14 cellular contexts compared by ENCODE assay signal in genomic region chr21:41695513-41695912, GRCh38.
"Had no signal": no experiment of that assay in that cellular context is flagged by ENCODE, and none has a peak within 500 bp of the region (broad histone marks: within the 10 kb centered on the region; RNA-seq: fewer than 3 reads in every experiment).

No MANE protein-coding gene starts in this region.

- H3K36me3 ChIP-seq: gastrocnemius medialis, heart right ventricle, pancreas had no signal

- H3K4me3 ChIP-seq: dorsolateral prefrontal cortex, gastrocnemius medialis, heart right ventricle, mucosa of descending colon, pancreas had no signal

- H3K4me3 Mint-ChIP-seq: activated CD4-positive, alpha-beta T cell treated with anti-CD3 and anti-CD28 coated beads, Interleukin-2, amount 10 ng/mL, durations not matched to agents 7 days and 5 days; activated naive CD8-positive, alpha-beta T cell; activated T-cell treated with anti-CD3 and anti-CD28 coated beads, Interleukin-2, amount 50 U/mL, for 72 hours; endodermal cell; naive thymus-derived CD4-positive, alpha-beta T cell; stimulated activated effector memory CD8-positive, alpha-beta T cell treated with anti-CD3 and anti-CD28 coated beads, Interleukin-12 subunit alpha, Interleukin-12 subunit beta, amount 100 ng/mL, for 72 hours had no signal

- H3K9me3 ChIP-seq: gastrocnemius medialis, heart right ventricle, mucosa of descending colon, pancreas had no signal

- H3K36me3 Mint-ChIP-seq: activated naive CD8-positive, alpha-beta T cell; stimulated activated effector memory CD8-positive, alpha-beta T cell treated with anti-CD3 and anti-CD28 coated beads, Interleukin-12 subunit alpha, Interleukin-12 subunit beta, amount 100 ng/mL, for 72 hours had no signal

- H3K27ac ChIP-seq: dorsolateral prefrontal cortex, gastrocnemius medialis, heart right ventricle, pancreas had no signal

- H3K27me3 ChIP-seq: dorsolateral prefrontal cortex, pancreas had no signal

- H3K4me1 ChIP-seq: gastrocnemius medialis, pancreas had no signal

- H3K27ac Mint-ChIP-seq: activated CD4-positive, alpha-beta T cell treated with anti-CD3 and anti-CD28 coated beads, Interleukin-2, amount 10 ng/mL, durations not matched to agents 7 days and 5 days; activated naive CD8-positive, alpha-beta T cell; activated T-cell treated with anti-CD3 and anti-CD28 coated beads, Interleukin-2, amount 50 U/mL, for 72 hours; endodermal cell; naive thymus-derived CD4-positive, alpha-beta T cell; stimulated activated effector memory CD8-positive, alpha-beta T cell treated with anti-CD3 and anti-CD28 coated beads, Interleukin-12 subunit alpha, Interleukin-12 subunit beta, amount 100 ng/mL, for 72 hours had no signal

- H3K9me3 Mint-ChIP-seq: activated CD4-positive, alpha-beta T cell treated with anti-CD3 and anti-CD28 coated beads, Interleukin-2, amount 10 ng/mL, durations not matched to agents 7 days and 5 days; endodermal cell; stimulated activated effector memory CD8-positive, alpha-beta T cell treated with anti-CD3 and anti-CD28 coated beads, Interleukin-12 subunit alpha, Interleukin-12 subunit beta, amount 100 ng/mL, for 72 hours had no signal

- DNase-seq: activated CD4-positive, alpha-beta T cell treated with anti-CD3 and anti-CD28 coated beads, Interleukin-2, amount 10 ng/mL, durations not matched to agents 7 days and 5 days; activated CD8-positive, alpha-beta memory T cell treated with anti-CD3 and anti-CD28 coated beads, Interleukin-2, amount 50 U/mL, for 48 hours; activated gamma-delta T cell treated with Interleukin-2 at 50 U/mL for 16 hours; activated T-cell treated with anti-CD3 and anti-CD28 coated beads, Interleukin-2, amount 50 U/mL, for 72 hours; amniotic stem cell; dorsolateral prefrontal cortex; endodermal cell; gastrocnemius medialis; heart right ventricle; mucosa of descending colon; naive thymus-derived CD4-positive, alpha-beta T cell; pancreas had no signal

- H3K4me1 Mint-ChIP-seq: activated CD4-positive, alpha-beta T cell treated with anti-CD3 and anti-CD28 coated beads, Interleukin-2, amount 10 ng/mL, durations not matched to agents 7 days and 5 days; stimulated activated effector memory CD8-positive, alpha-beta T cell treated with anti-CD3 and anti-CD28 coated beads, Interleukin-12 subunit alpha, Interleukin-12 subunit beta, amount 100 ng/mL, for 72 hours had no signal

- ATAC-seq: activated T-cell treated with anti-CD3 and anti-CD28 coated beads, Interleukin-2, amount 50 U/mL, for 72 hours; gastrocnemius medialis; heart right ventricle; mucosa of descending colon; naive thymus-derived CD4-positive, alpha-beta T cell; pancreas; stimulated activated effector memory CD8-positive, alpha-beta T cell treated with anti-CD3 and anti-CD28 coated beads, Interleukin-12 subunit alpha, Interleukin-12 subunit beta, amount 100 ng/mL, for 72 hours had no signal
